In the genomic region with DNA sequence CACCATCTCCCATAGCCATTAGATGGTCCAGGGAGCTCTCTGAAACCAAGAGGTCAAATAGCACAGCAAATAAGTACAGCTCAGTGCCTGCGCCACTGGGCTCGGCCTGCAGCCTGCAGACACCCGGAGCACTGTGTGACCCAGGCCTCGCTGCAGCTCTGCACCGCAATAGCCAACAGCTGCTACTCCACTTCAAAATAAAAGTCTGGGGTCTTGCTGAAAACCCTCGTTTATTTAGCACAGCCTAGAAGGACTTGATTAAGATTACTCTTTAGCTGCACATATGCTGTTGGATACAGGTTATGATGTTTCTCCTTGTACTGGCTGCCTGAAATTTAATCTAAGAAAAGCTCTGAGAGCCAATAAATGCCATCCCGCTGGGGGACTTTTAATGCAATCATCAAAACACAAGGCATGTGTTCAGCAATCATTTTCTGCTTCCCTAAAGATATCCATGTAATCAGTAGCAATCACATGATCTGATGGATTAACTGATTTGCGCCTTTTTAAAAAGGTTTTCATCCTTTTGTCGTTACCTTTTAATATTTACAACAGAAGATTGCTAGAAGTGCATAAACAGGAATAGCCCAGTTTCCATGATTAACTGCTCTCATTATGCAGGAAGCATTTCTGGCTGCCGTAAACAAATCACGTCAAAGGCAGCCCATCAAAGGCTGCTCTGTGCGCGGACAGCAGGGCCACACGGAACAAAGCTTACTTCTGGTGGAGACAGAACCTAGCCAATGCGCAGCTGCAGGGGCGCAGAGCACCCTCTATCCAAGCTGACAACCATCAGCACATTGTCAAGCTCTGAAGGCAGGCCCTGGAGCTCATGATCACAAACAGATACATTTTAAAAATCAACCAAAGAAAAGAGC, we compare ENCODE assay signal across 8 cellular contexts. TPM values are rescaled to one million over a fixed set of nuclear protein-coding genes. Genes with fewer than 3 reads are reported as not detected.
DNase-seq lines count a peak whose midpoint lies in the region; ATAC-seq, FAIRE-seq and TF ChIP-seq lines count a peak whose summit lies in the region.

No MANE protein-coding gene starts in this region.

- peak; percentile 65 for DNase-seq in AG08395 (ENCODE audit: low spot score)
- no peak for DNase-seq in GM18507 (ENCODE audit: extremely low spot score, insufficient read length, low read depth)
- DNase-seq in NCI-H146 (lab: John Stamatoyannopoulos, UW) = peak; percentile 83

- peak overlapping the region; percentile 38 for H3K27ac ChIP-seq in VCaP
- peak overlapping the region; percentile 53 to 79 for H3K27ac ChIP-seq in esophagus (ENCODE audit: low read depth in 2 of 2, low read length in 1 of 2)
- H3K27ac ChIP-seq in mesodermal cell (ENCODE audit: low read depth, low read length, severe bottlenecking) = peak overlapping the region; percentile 93
- peak overlapping the region; percentile 80 for H3K27ac ChIP-seq in thymus (ENCODE audit: low read depth)

- H3K27me3 ChIP-seq in esophagus (ENCODE audit: control insufficient read depth in 1 of 2, insufficient read depth in 2 of 2, low read length in 2 of 2) (no peaks in the 10 kb centered on the region), thymus (ENCODE audit: control insufficient read depth, insufficient read depth) (no peaks in the 10 kb centered on the region)

- FAIRE-seq in GM18507 (lab: Jason Lieb, UNC) = peak; percentile 73

- H3K36me3 ChIP-seq in esophagus (ENCODE audit: control insufficient read depth in 2 of 2, insufficient read depth in 2 of 2, low read length in 1 of 2) (no peaks in the 10 kb centered on the region), mesodermal cell (ENCODE audit: control insufficient read depth, insufficient read depth, low read length) (no peaks in the 10 kb centered on the region), thymus (ENCODE audit: control insufficient read depth, insufficient read depth) (no peaks in the 10 kb centered on the region)

- 7 to 13% methylated on average over 16 of the region's 16 CpGs for WGBS in esophagus, 2 donors
- 3 to 8% methylated on average over 10 to 14 of the region's 16 CpGs for WGBS in mesodermal cell (ENCODE audit: insufficient coverage in 2 of 2), 2 experiments
- 3% methylated on average over 16 of the region's 16 CpGs for WGBS in thymus

- H3K4me1 ChIP-seq in esophagus (ENCODE audit: control insufficient read depth in 2 of 2, insufficient read depth in 2 of 2, low read length in 1 of 2) (peaks cover 0 to 2% of the 10 kb centered on the region in 2 donors), mesodermal cell (ENCODE audit: control insufficient read depth, insufficient read depth, low read length, poor library complexity, severe bottlenecking) (peaks cover 15% of the 10 kb centered on the region), thymus (ENCODE audit: control insufficient read depth, insufficient read depth, low read length) (peaks cover 3% of the 10 kb centered on the region)

- no peaks in the 10 kb centered on the region for H3K9me3 ChIP-seq in esophagus (ENCODE audit: control insufficient read depth in 2 of 2, insufficient read depth in 1 of 2, low read depth in 1 of 2, low read length in 1 of 2)
- no peaks in the 10 kb centered on the region for H3K9me3 ChIP-seq in mesodermal cell (ENCODE audit: control insufficient read depth, low read length)
- no peaks in the 10 kb centered on the region for H3K9me3 ChIP-seq in thymus (ENCODE audit: control insufficient read depth)

- peak; percentile 86 for ATAC-seq in HG02884 (IDR thresholded peaks at IDR 0.05; ENCODE audit: unreplicated experiment)

- H3K4me3 ChIP-seq in esophagus (ENCODE audit: low read depth in 1 of 2, low read length in 2 of 2) = peak overlapping the region; percentile 28 to 40
- peak overlapping the region; percentile 32 for H3K4me3 ChIP-seq in mesodermal cell (ENCODE audit: extremely low read depth, insufficient read depth, low read length, poor library complexity, severe bottlenecking)
- peak overlapping the region; percentile 58 for H3K4me3 ChIP-seq in thymus (ENCODE audit: low read length)

- no peak for TF ChIP-seq CTCF in VCaP (conservative IDR thresholded peaks at IDR 0.05)

RNA-seq across cellular contexts. Expression of a gene that starts 58.8 kb away (rescaled TPM):
- polyA plus RNA-seq in esophagus (1 to 10 TPM; 7.2 to 8.3 TPM), thymus (18.8 TPM)
- 41.9 TPM for polyA plus RNA-seq in mesodermal cell (2013, experiment 1 of 2)
- 42.5 TPM for polyA plus RNA-seq in mesodermal cell (2013, experiment 2 of 2)

Comparison
In these comparisons a context has a peak if more than half of its experiments do, and no peak if none do; other contexts are left out.
1. H3K27ac ChIP-seq: peak in every context shown above with its lines; median percentile 93 in mesodermal cell; 80 in thymus; 66 in esophagus; 38 in VCaP.